ENCODE assay signal across 12 cellular contexts in the genomic region with DNA sequence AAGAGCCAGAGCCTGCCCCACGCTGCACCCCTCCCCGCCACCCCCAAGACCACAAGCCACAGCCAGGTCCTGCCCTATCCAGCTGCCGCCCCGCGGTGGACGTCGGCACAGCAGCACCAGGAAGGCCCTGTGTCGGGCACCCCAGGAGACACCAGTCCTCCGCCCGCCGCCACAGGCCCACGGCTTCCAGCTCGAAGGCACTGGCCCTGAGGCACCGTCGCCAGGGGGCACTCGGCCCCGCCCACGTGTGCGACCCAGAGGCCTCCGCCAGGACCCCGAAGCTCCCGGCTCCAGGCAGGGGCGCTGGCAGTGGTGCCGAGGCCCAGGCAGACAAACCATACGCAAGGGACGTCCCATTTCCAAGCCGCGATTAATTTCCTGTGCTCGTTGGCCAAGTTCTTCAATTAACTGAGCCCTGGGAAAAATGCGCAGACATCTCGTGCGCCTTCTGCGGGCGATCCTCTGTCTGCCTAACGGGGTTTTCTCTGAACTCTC. TPM values are rescaled to one million over a fixed set of nuclear protein-coding genes. Genes with fewer than 3 reads are reported as not detected.
DNase-seq lines count a peak whose midpoint lies in the region; TF ChIP-seq lines count a peak whose summit lies in the region.
"Had no signal": no experiment of that assay in that cellular context is flagged by ENCODE, and none has a peak within 500 bp of the region (broad histone marks: within the 10 kb centered on the region; RNA-seq: fewer than 3 reads in every experiment).

No MANE protein-coding gene starts in this region.

- H3K4me1 ChIP-seq in skeletal muscle satellite cell (ENCODE audit: control insufficient read depth, insufficient read depth, low read length) (peaks cover 17% of the 10 kb centered on the region), transverse colon (peaks cover 0 to 9% (median 0%) of the 10 kb centered on the region in 4 donors)

- H3K27ac ChIP-seq in brain microvascular endothelial cell (no peak overlapping the region), transverse colon (no peak overlapping the region)
- H3K27ac ChIP-seq: thoracic aorta had no signal

- no peak for TF ChIP-seq EP300 in transverse colon (IDR thresholded peaks at IDR 0.05; ENCODE audit: low read depth)

- H3K36me3 ChIP-seq in brain microvascular endothelial cell (replicated peaks) (no peaks in the 10 kb centered on the region), skeletal muscle satellite cell (ENCODE audit: insufficient read depth, low read length) (no peaks in the 10 kb centered on the region), transverse colon (no peaks in the 10 kb centered on the region)
- H3K36me3 ChIP-seq: thoracic aorta had no signal

- H3K27me3 ChIP-seq in brain microvascular endothelial cell (replicated peaks): peaks cover 16% of the 10 kb centered on the region
- H3K27me3 ChIP-seq in skeletal muscle satellite cell (ENCODE audit: control insufficient read depth, insufficient read depth, low read length): peaks cover 55% of the 10 kb centered on the region
- peaks cover 79% of the 10 kb centered on the region for H3K27me3 ChIP-seq in transverse colon

- no peak overlapping the region for H3K9ac ChIP-seq in skeletal muscle satellite cell (ENCODE audit: low read depth, low read length)

- H3K4me2 ChIP-seq in skeletal muscle satellite cell (ENCODE audit: low read length): peak overlapping the region; percentile 58

- 71% methylated on average over 24 of the region's 35 CpGs; no CpG with 5 or more reads in 1 of the 2 donors for WGBS in transverse colon (ENCODE audit: low coverage in 1 of 2), 2 donors

- in situ Hi-C loops in brain microvascular endothelial cell (cut with HindIII; ENCODE audit: low pct_ligation_motif_present, low sequenced_read_pairs): no loop called here
- in situ Hi-C loops in transverse colon (cut with MboI; ENCODE audit: low pct_ligation_motif_present in 1 of 4, low pct_unique_long_range_greater_than_20kb in 1 of 4, low sequenced_read_pairs in 3 of 4): no loop called here

- intact Hi-C loops in transverse colon (cut with DNase I; ENCODE audit: low total_unique reads): no loop called here

- TF ChIP-seq CTCF in brain microvascular endothelial cell (IDR thresholded peaks at IDR 0.05; ENCODE audit: low read depth, low read length, missing control alignments): peak; percentile 18
- TF ChIP-seq CTCF in transverse colon (IDR thresholded peaks at IDR 0.05): no peak

- DNase-seq in activated gamma-delta T cell treated with Interleukin-2 at 50 U/mL for 16 hours: peak; percentile 22
- no peak for DNase-seq in activated gamma-delta T cell (lab: John Stamatoyannopoulos, UW)
- peak; percentile 21 for DNase-seq in NCI-H146 treated with DMSO at 0.1 percent for 48 hours (lab: John Stamatoyannopoulos, UW; ENCODE audit: unreplicated experiment)
- DNase-seq in brain microvascular endothelial cell: no peak
- no peak for DNase-seq in transverse colon
- no peak for DNase-seq in HK-2 (ENCODE audit: unreplicated experiment)
- no peak for DNase-seq in mesenteric fat pad (ENCODE audit: low spot score)
- DNase-seq: activated CD4-positive, CD25-positive, alpha-beta regulatory T cell; NCI-H774 had no signal

- H3K9me3 ChIP-seq in skeletal muscle satellite cell (replicated peaks; ENCODE audit: low read length): no peaks in the 10 kb centered on the region
- H3K9me3 ChIP-seq in transverse colon: no peaks in the 10 kb centered on the region
- H3K9me3 ChIP-seq: thoracic aorta had no signal

- H3K4me3 ChIP-seq in brain microvascular endothelial cell (ENCODE audit: low read depth, low read length) (no peak overlapping the region), skeletal muscle satellite cell (ENCODE audit: low read length) (no peak overlapping the region), transverse colon (no peak overlapping the region)
- H3K4me3 ChIP-seq: thoracic aorta had no signal

- TF ChIP-seq POLR2A in transverse colon (IDR thresholded peaks at IDR 0.05): no peak

RNA-seq across cellular contexts. Expression of a gene that starts 19.4 kb away (rescaled TPM):
- total RNA-seq in skeletal muscle satellite cell (2012; rRNA removed): not detected in 2 replicates
- total RNA-seq in transverse colon (under 1 TPM in 3 of 4 donors, not detected in 1; 0.32 to 0.41 (median 0.37) TPM), mesenteric fat pad (not detected)
- total RNA-seq: mammary epithelial cell, thoracic aorta had no signal

RNA-seq across cellular contexts. Expression of a gene that starts 45.8 kb away (rescaled TPM):
- 0.44 TPM in 1 of 2 replicates, not detected in the other for total RNA-seq in skeletal muscle satellite cell (2012; rRNA removed)
- total RNA-seq in transverse colon: 1 to 10 TPM in 3 of 4 donors, under 1 TPM in 1; 0.75 to 5.0 (median 3.3) TPM
- 1.2 TPM for total RNA-seq in mesenteric fat pad

Comparison
In these comparisons a context has a peak if more than half of its experiments do, and no peak if none do; other contexts are left out.
1. DNase-seq: peak in activated gamma-delta T cell treated with Interleukin-2 at 50 U/mL for 16 hours (single experiment) and NCI-H146 treated with DMSO at 0.1 percent for 48 hours (single experiment); none in activated gamma-delta T cell (single experiment), brain microvascular endothelial cell (single experiment), transverse colon (single experiment), HK-2 (single experiment) and mesenteric fat pad (single experiment).